Comparison of ENCODE assay signal across 10 cellular contexts in the genomic region with DNA sequence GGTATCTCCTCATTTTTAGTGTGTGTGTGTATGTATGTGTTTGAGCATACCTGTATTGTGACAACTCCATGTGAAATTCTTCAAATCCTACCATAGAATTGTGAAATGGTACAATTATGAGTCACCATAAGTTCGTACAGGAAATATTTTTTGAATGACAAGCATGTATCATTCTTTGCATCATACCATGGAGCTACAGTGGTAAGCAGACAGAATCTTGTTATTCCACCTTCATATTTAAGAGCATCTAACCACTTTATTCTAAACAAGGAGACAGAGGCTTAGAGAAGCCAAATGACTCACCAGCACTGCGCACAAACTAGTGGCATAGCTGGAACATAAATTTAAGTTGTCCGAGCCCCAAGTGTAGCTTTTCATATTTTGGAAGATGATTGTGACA. TPM values are rescaled to one million over a fixed set of nuclear protein-coding genes. Genes with fewer than 3 reads are reported as not detected.
DNase-seq lines count a peak whose midpoint lies in the region; TF ChIP-seq lines count a peak whose summit lies in the region.
"Had no signal": no experiment of that assay in that cellular context is flagged by ENCODE, and none has a peak within 500 bp of the region (broad histone marks: within the 10 kb centered on the region; RNA-seq: fewer than 3 reads in every experiment).

No MANE protein-coding gene starts in this region.

- no peak overlapping the region for H3K4me3 ChIP-seq in MG63
- H3K4me3 ChIP-seq in astrocyte of the spinal cord (ENCODE audit: low read depth, low read length), result no peak overlapping the region

- no peaks in the 10 kb centered on the region for H3K9me3 ChIP-seq in MG63

- TF ChIP-seq CTCF in astrocyte of the spinal cord (IDR thresholded peaks at IDR 0.05; ENCODE audit: low read depth, low read length), result no peak

- H3K27me3 ChIP-seq in MG63, result no peaks in the 10 kb centered on the region

- in situ Hi-C loops in astrocyte of the spinal cord (cut with HindIII; ENCODE audit: low sequenced_read_pairs), result no loop called here

- DNase-seq in DMS53 (lab: John Stamatoyannopoulos, UW), result peak; percentile 11
- no peak for DNase-seq in DMS53 treated with DMSO at 0.1 percent for 48 hours (lab: John Stamatoyannopoulos, UW; ENCODE audit: unreplicated experiment)
- peak; percentile 28 for DNase-seq in MG63
- peak; percentile 84 for DNase-seq in astrocyte of the spinal cord (ENCODE audit: low read depth, low spot score)
- peak; percentile 90 for DNase-seq in non-pigmented ciliary epithelial cell (ENCODE audit: low read depth)
- no peak for DNase-seq in NCI-H128 (lab: John Stamatoyannopoulos, UW; ENCODE audit: unreplicated experiment)
- no peak for DNase-seq in UCSD-AML1 (lab: John Stamatoyannopoulos, UW; ENCODE audit: unreplicated experiment)
- DNase-seq in NCI-H1092 (lab: John Stamatoyannopoulos, UW), result no peak
- DNase-seq: activated CD8-positive, alpha-beta memory T cell treated with anti-CD3 and anti-CD28 coated beads, Interleukin-2, amount 50 U/mL, for 4 hours; stimulated activated CD4-positive, alpha-beta T cell treated with anti-CD3 and anti-CD28 coated beads, Interleukin-4, amount 100 ng/mL, for 4 hours had no signal

- no peaks in the 10 kb centered on the region for H3K36me3 ChIP-seq in MG63

RNA-seq across cellular contexts. Expression of a gene that starts 4.5 kb away (rescaled TPM):
- total RNA-seq in MG63 (2014; rRNA removed; shearing (Covaris generic); ENCODE audit: low replicate concordance), result 2.9 and 5.7 TPM in 2 replicates

RNA-seq across cellular contexts. Expression of a gene that starts 26.8 kb away (rescaled TPM):
- total RNA-seq in MG63 (2014; rRNA removed; shearing (Covaris generic); ENCODE audit: low replicate concordance), result 7.6 and 36.8 TPM in 2 replicates

Comparison
In these comparisons a context has a peak if more than half of its experiments do, and no peak if none do; other contexts are left out.
1. DNase-seq: peak in DMS53 (single experiment), MG63 (single experiment), astrocyte of the spinal cord (single experiment) and non-pigmented ciliary epithelial cell (single experiment); none in DMS53 treated with DMSO at 0.1 percent for 48 hours (single experiment), NCI-H128 (single experiment), UCSD-AML1 (single experiment) and NCI-H1092 (single experiment).